Comparison of ENCODE assay signal across 8 cellular contexts in genomic region chr3:156535162-156535627, GRCh38. TPM values are rescaled to one million over a fixed set of nuclear protein-coding genes. Genes with fewer than 3 reads are reported as not detected.
DNase-seq lines count a peak whose midpoint lies in the region; ATAC-seq and TF ChIP-seq lines count a peak whose summit lies in the region.

No MANE protein-coding gene starts in this region.

- H3K9me3 Mint-ChIP-seq in activated naive CD8-positive, alpha-beta T cell treated with anti-CD3 and anti-CD28 coated beads, Interleukin-2, amount 10 ng/mL, durations not matched to agents 7 days and 5 days, result no peaks in the 10 kb centered on the region

- no peak overlapping the region for H3K4me3 Mint-ChIP-seq in activated naive CD8-positive, alpha-beta T cell treated with anti-CD3 and anti-CD28 coated beads, Interleukin-2, amount 10 ng/mL, durations not matched to agents 7 days and 5 days

- H3K4me2 ChIP-seq in DOHH2 (ENCODE audit: low read length), result no peak overlapping the region

- peak; percentile 57 for ATAC-seq in activated naive CD8-positive, alpha-beta T cell treated with anti-CD3 and anti-CD28 coated beads, Interleukin-2, amount 10 ng/mL, durations not matched to agents 7 days and 5 days (ENCODE audit: low read depth)
- ATAC-seq in left cardiac atrium, result peak; percentile 90 to 98
- ATAC-seq in HG02678 (IDR thresholded peaks at IDR 0.05; ENCODE audit: unreplicated experiment), result no peak

- TF ChIP-seq CTCF in DOHH2 (IDR thresholded peaks at IDR 0.05; ENCODE audit: low read depth, low read length, poor library complexity, severe bottlenecking) (peak; percentile 16), LNCaP clone FGC (IDR thresholded peaks at IDR 0.05; ENCODE audit: control insufficient read depth, extremely low read depth, insufficient read depth) (peak; percentile 26), retinal pigment epithelial cell (conservative IDR thresholded peaks at IDR 0.05; ENCODE audit: low read depth, low read length) (peak; percentile 48)

- H4K20me1 ChIP-seq in DOHH2 (ENCODE audit: control insufficient read depth, insufficient read depth, low read depth, low read length), result no peaks in the 10 kb centered on the region; the same call in 1 of the 2 replicates

- no peak overlapping the region for H3K4me3 ChIP-seq in DOHH2 (ENCODE audit: low read length)
- H3K4me3 ChIP-seq in LNCaP clone FGC (ENCODE audit: low read depth, low read length), result no peak overlapping the region
- H3K4me3 ChIP-seq in retinal pigment epithelial cell (ENCODE audit: low read length), result no peak overlapping the region

- peaks cover 9% of the 10 kb centered on the region; the same call in 1 of the 2 replicates for H3F3A ChIP-seq in DOHH2 (ENCODE audit: control insufficient read depth, insufficient read depth)

- peaks cover 8% of the 10 kb centered on the region for H3K4me1 Mint-ChIP-seq in activated naive CD8-positive, alpha-beta T cell treated with anti-CD3 and anti-CD28 coated beads, Interleukin-2, amount 10 ng/mL, durations not matched to agents 7 days and 5 days

- no peaks in the 10 kb centered on the region for H3K79me2 ChIP-seq in DOHH2 (ENCODE audit: control insufficient read depth, low read length)

- DNase-seq in LNCaP clone FGC (ENCODE audit: low read depth), result no peak
- DNase-seq in activated naive CD8-positive, alpha-beta T cell treated with anti-CD3 and anti-CD28 coated beads, Interleukin-2, amount 10 ng/mL, durations not matched to agents 7 days and 5 days, result no peak
- DNase-seq in left cardiac atrium, result peak; percentile 70
- DNase-seq in retinal pigment epithelial cell (ENCODE audit: low read depth), result peak; percentile 91
- no peak for DNase-seq in GDM1 (lab: John Stamatoyannopoulos, UW)
- no peak for DNase-seq in NCI-H510A treated with DMSO at 0.1 percent for 48 hours (lab: John Stamatoyannopoulos, UW)

- H3K27ac ChIP-seq in DOHH2 (ENCODE audit: low read depth, low read length), result no peak overlapping the region

- H3K27ac Mint-ChIP-seq in activated naive CD8-positive, alpha-beta T cell treated with anti-CD3 and anti-CD28 coated beads, Interleukin-2, amount 10 ng/mL, durations not matched to agents 7 days and 5 days, result no peak overlapping the region

- no peaks in the 10 kb centered on the region for H3K4me1 ChIP-seq in DOHH2 (ENCODE audit: control insufficient read depth, low read length)

- no peaks in the 10 kb centered on the region for H3K9me2 ChIP-seq in DOHH2 (replicated peaks; ENCODE audit: control insufficient read depth, low read length)

- H3K9me3 ChIP-seq in DOHH2 (ENCODE audit: control insufficient read depth, insufficient read depth, low read length), result no peaks in the 10 kb centered on the region

- H3K36me3 ChIP-seq in DOHH2 (ENCODE audit: control insufficient read depth, low read length), result peaks cover 11% of the 10 kb centered on the region

- POLR2A ChIA-PET in activated naive CD8-positive, alpha-beta T cell treated with anti-CD3 and anti-CD28 coated beads, Interleukin-2, amount 10 ng/mL, durations not matched to agents 7 days and 5 days (lab: Charles Lee), result interaction anchor here (0.6 kb wide), 1 partner anchor 11 kb away, joined by 5 read pairs; no protein-coding TSS in a partner anchor

- intact Hi-C loops in left cardiac atrium (cut with DNase I), result no loop called here

- H3K27me3 Mint-ChIP-seq in activated naive CD8-positive, alpha-beta T cell treated with anti-CD3 and anti-CD28 coated beads, Interleukin-2, amount 10 ng/mL, durations not matched to agents 7 days and 5 days, result no peaks in the 10 kb centered on the region

- no peaks in the 10 kb centered on the region for H3K27me3 ChIP-seq in DOHH2 (ENCODE audit: control insufficient read depth, low read length)

- peaks cover 2% of the 10 kb centered on the region for H3K36me3 Mint-ChIP-seq in activated naive CD8-positive, alpha-beta T cell treated with anti-CD3 and anti-CD28 coated beads, Interleukin-2, amount 10 ng/mL, durations not matched to agents 7 days and 5 days

RNA-seq across cellular contexts. Expression of gene SSR3, which starts 19.7 kb away (rescaled TPM):
- total RNA-seq in activated naive CD8-positive, alpha-beta T cell treated with anti-CD3 and anti-CD28 coated beads, Interleukin-2, amount 10 ng/mL, durations not matched to agents 7 days and 5 days, result 100 to 1,000 TPM; 113 to 118 TPM
- total RNA-seq in left cardiac atrium, result 100 to 1,000 TPM; 145 to 162 TPM

Comparison
In these comparisons a context has a peak if more than half of its experiments do, and no peak if none do; other contexts are left out.
1. DNase-seq: peak in left cardiac atrium (single experiment) and retinal pigment epithelial cell (single experiment); none in LNCaP clone FGC (single experiment), activated naive CD8-positive, alpha-beta T cell treated with anti-CD3 and anti-CD28 coated beads, Interleukin-2, amount 10 ng/mL, durations not matched to agents 7 days and 5 days (single experiment), GDM1 (single experiment) and NCI-H510A treated with DMSO at 0.1 percent for 48 hours (single experiment).
2. Peak in every context shown above with its lines, with median percentiles within 50 percentile points of each other: CTCF ChIP-seq.